In genomic region chr11:41842673-41843072, GRCh38 we compare ENCODE assay signal across 20 cellular contexts.
DNase-seq lines count a peak whose midpoint lies in the region; ATAC-seq and TF ChIP-seq lines count a peak whose summit lies in the region.
"Had no signal": no experiment of that assay in that cellular context is flagged by ENCODE, and none has a peak within 500 bp of the region (broad histone marks: within the 10 kb centered on the region; RNA-seq: fewer than 3 reads in every experiment).

No MANE protein-coding gene starts in this region.

- H3K9me3 ChIP-seq in PC-9 (ENCODE audit: insufficient read depth, low read depth) (no peaks in the 10 kb centered on the region; the same call in 1 of the 2 replicates), neuronal stem cell (replicated peaks in 1 of 2; ENCODE audit: control insufficient read depth in 2 of 2, insufficient read depth in 1 of 2, low read depth in 1 of 2, low read length in 2 of 2) (peaks cover 0 to 5% of the 10 kb centered on the region in 2 donors), Caco-2 (peaks cover 3% of the 10 kb centered on the region; the same call in 1 of the 2 replicates)
- H3K9me3 ChIP-seq: BE2C had no signal

- H2BK5ac ChIP-seq in neuronal stem cell (ENCODE audit: low read length): no peak overlapping the region

- DNase-seq in Right ventricle myocardium inferior (ENCODE audit: missing footprints): peak; percentile 14
- no peak for DNase-seq in left ventricle myocardium superior
- DNase-seq in PC-9: no peak
- no peak for DNase-seq in neuronal stem cell (ENCODE audit: low spot score)
- no peak for DNase-seq in Caco-2
- DNase-seq in activated T-cell treated with anti-CD3 and anti-CD28 coated beads, Interleukin-2, amount 50 U/mL, for 4 hours: no peak
- DNase-seq in GM20000 (ENCODE audit: low spot score): no peak
- DNase-seq: 8988T; ACHN; BE2C; C1 segment of cervical spinal cord; Calu3; CD4-positive, alpha-beta memory T cell; CD4-positive, CD25-positive, alpha-beta regulatory T cell; CD8-positive, alpha-beta memory T cell; COR-L47; DMS79 treated with DMSO at 0.1 percent for 48 hours; GF-D8 had no signal

- no peak overlapping the region for H3K9ac ChIP-seq in neuronal stem cell (ENCODE audit: low read depth, low read length, poor library complexity)
- H3K9ac ChIP-seq: BLaER1 had no signal

- H3K27ac Mint-ChIP-seq in Caco-2 (ENCODE audit: unreplicated experiment): no peak overlapping the region
- H3K27ac Mint-ChIP-seq: CD14-positive monocyte; CD4-positive, alpha-beta memory T cell; CD4-positive, CD25-positive, alpha-beta regulatory T cell; CD8-positive, alpha-beta memory T cell had no signal

- intact Hi-C loops in Right ventricle myocardium inferior (cut with DNase I): no loop called here
- intact Hi-C loops in left ventricle myocardium superior (cut with micrococcal nuclease): no loop called here
- intact Hi-C loops in PC-9 (cut with micrococcal nuclease; ENCODE audit: unreplicated experiment): no loop called here
- intact Hi-C loops in Caco-2 (cut with micrococcal nuclease; ENCODE audit: unreplicated experiment): no loop called here

- no peak for TF ChIP-seq CTCF in PC-9 (conservative IDR thresholded peaks at IDR 0.05)
- TF ChIP-seq CTCF in Caco-2 (IDR thresholded peaks at IDR 0.05; ENCODE audit: insufficient read depth in 1 of 2, low read depth in 1 of 2, low read length in 1 of 2, severe bottlenecking in 1 of 2, unreplicated experiment in 1 of 2): no peak
- TF ChIP-seq CTCF in GM20000 (IDR thresholded peaks at IDR 0.05; ENCODE audit: extremely low read depth, missing control alignments): no peak

- H3K9me2 ChIP-seq in PC-9 (ENCODE audit: insufficient read depth): no peaks in the 10 kb centered on the region

- no peaks in the 10 kb centered on the region for H3K27me3 ChIP-seq in PC-9 (ENCODE audit: insufficient read depth, low read depth)
- H3K27me3 ChIP-seq in neuronal stem cell (ENCODE audit: control insufficient read depth in 3 of 3, insufficient read depth in 3 of 3, low read depth in 1 of 3, low read length in 3 of 3): no peaks in the 10 kb centered on the region
- H3K27me3 ChIP-seq in Caco-2 (replicated peaks; ENCODE audit: control insufficient read depth, insufficient read depth, low read length): no peaks in the 10 kb centered on the region
- H3K27me3 ChIP-seq: BE2C, BLaER1 had no signal

- H3K4me3 ChIP-seq in PC-9: no peak overlapping the region
- H3K4me3 ChIP-seq in neuronal stem cell (ENCODE audit: low read length in 2 of 2): no peak overlapping the region
- no peak overlapping the region for H3K4me3 ChIP-seq in Caco-2 (ENCODE audit: low read depth, low read length)
- H3K4me3 ChIP-seq: BLaER1 had no signal

- H2BK12ac ChIP-seq in neuronal stem cell (ENCODE audit: low read length): no peak overlapping the region

- CTCF ChIA-PET in PC-9 (lab: Charles Lee): no interaction called here
- CTCF ChIA-PET in Caco-2 (lab: Charles Lee): interaction anchor here (0.6 kb wide), 1 partner anchor 19 kb away, joined by 3 read pairs; no protein-coding TSS in a partner anchor

- H3K4me3 Mint-ChIP-seq in Caco-2 (ENCODE audit: unreplicated experiment): no peak overlapping the region
- H3K4me3 Mint-ChIP-seq in activated T-cell treated with anti-CD3 and anti-CD28 coated beads, Interleukin-2, amount 50 U/mL, for 4 hours: no peak overlapping the region
- H3K4me3 Mint-ChIP-seq: CD14-positive monocyte; CD4-positive, alpha-beta memory T cell; CD4-positive, CD25-positive, alpha-beta regulatory T cell; CD8-positive, alpha-beta memory T cell had no signal

- H4K91ac ChIP-seq in neuronal stem cell (ENCODE audit: low read depth, low read length, poor library complexity): no peak overlapping the region

- POLR2A ChIA-PET in PC-9 (lab: Charles Lee; ENCODE audit: unreplicated experiment): no interaction called here
- POLR2A ChIA-PET in Caco-2 (lab: Charles Lee): no interaction called here

- peaks cover 12% of the 10 kb centered on the region for H3K9me3 Mint-ChIP-seq in Caco-2 (ENCODE audit: unreplicated experiment)
- peaks cover 19% of the 10 kb centered on the region for H3K9me3 Mint-ChIP-seq in activated T-cell treated with anti-CD3 and anti-CD28 coated beads, Interleukin-2, amount 50 U/mL, for 4 hours

- no peak overlapping the region for H2BK120ac ChIP-seq in neuronal stem cell (ENCODE audit: low read depth, low read length)

- H3K4me1 Mint-ChIP-seq in Caco-2 (ENCODE audit: low read depth, unreplicated experiment): no peaks in the 10 kb centered on the region
- H3K4me1 Mint-ChIP-seq in activated T-cell treated with anti-CD3 and anti-CD28 coated beads, Interleukin-2, amount 50 U/mL, for 4 hours (ENCODE audit: low read depth): no peaks in the 10 kb centered on the region
- H3K4me1 Mint-ChIP-seq: CD14-positive monocyte; CD4-positive, alpha-beta memory T cell; CD4-positive, CD25-positive, alpha-beta regulatory T cell; CD8-positive, alpha-beta memory T cell had no signal

- no peak overlapping the region for H2AK5ac ChIP-seq in neuronal stem cell (ENCODE audit: low read depth, low read length)

- H3K79me1 ChIP-seq in neuronal stem cell (ENCODE audit: low read depth, low read length): no peaks in the 10 kb centered on the region

- H3K36me3 ChIP-seq in PC-9 (ENCODE audit: low read depth) (no peaks in the 10 kb centered on the region), neuronal stem cell (replicated peaks in 1 of 2; ENCODE audit: control insufficient read depth in 2 of 2, insufficient read depth in 2 of 2, low read length in 2 of 2) (no peaks in the 10 kb centered on the region), Caco-2 (ENCODE audit: control insufficient read depth, insufficient read depth, low read length) (no peaks in the 10 kb centered on the region)
- H3K36me3 ChIP-seq: BE2C, BLaER1 had no signal

- no peaks in the 10 kb centered on the region for H3K79me2 ChIP-seq in PC-9 (ENCODE audit: low read depth)

- no peak overlapping the region for H2BK15ac ChIP-seq in neuronal stem cell (ENCODE audit: low read length)

- H2AFZ ChIP-seq in PC-9 (0 out of 2 replicates have a peak overlapping the region, but pooled peaks have one; percentile 26), neuronal stem cell (ENCODE audit: low read length) (no peak overlapping the region)

- peak overlapping the region; percentile 18 for H3K23ac ChIP-seq in neuronal stem cell (ENCODE audit: low read depth, low read length, poor library complexity)

- H3K4ac ChIP-seq in neuronal stem cell (ENCODE audit: low read length): no peak overlapping the region

- BruUV-seq in PC-9 (replicated peaks; lab: Mats Ljungman, UMichigan) (no TSS peak), Caco-2 (replicated peaks; lab: Mats Ljungman, UMichigan) (no TSS peak)

- H3K4me2 ChIP-seq in PC-9: no peak overlapping the region
- H3K4me2 ChIP-seq in neuronal stem cell (ENCODE audit: insufficient read depth, low read length, poor library complexity, severe bottlenecking): no peak overlapping the region
- H3K4me2 ChIP-seq: BLaER1 had no signal

- no peak overlapping the region for H3K14ac ChIP-seq in neuronal stem cell (ENCODE audit: low read length)

- H3K27ac ChIP-seq in PC-9 (no peak overlapping the region), neuronal stem cell (replicated peaks; ENCODE audit: low read length) (no peak overlapping the region)
- H3K27ac ChIP-seq: BLaER1 had no signal

- no peaks in the 10 kb centered on the region for H3K27me3 Mint-ChIP-seq in Caco-2 (ENCODE audit: insufficient read depth, unreplicated experiment)
- no peaks in the 10 kb centered on the region for H3K27me3 Mint-ChIP-seq in activated T-cell treated with anti-CD3 and anti-CD28 coated beads, Interleukin-2, amount 50 U/mL, for 4 hours (ENCODE audit: low read depth)
- H3K27me3 Mint-ChIP-seq: CD4-positive, alpha-beta memory T cell; CD4-positive, CD25-positive, alpha-beta regulatory T cell; CD8-positive, alpha-beta memory T cell had no signal

- H3K4me1 ChIP-seq in PC-9 (replicated peaks; ENCODE audit: insufficient read depth): no peaks in the 10 kb centered on the region
- no peaks in the 10 kb centered on the region for H3K4me1 ChIP-seq in neuronal stem cell (ENCODE audit: control insufficient read depth in 2 of 2, insufficient read depth in 1 of 2, low read depth in 1 of 2, low read length in 2 of 2)
- H3K4me1 ChIP-seq in Caco-2: no peaks in the 10 kb centered on the region
- H3K4me1 ChIP-seq: BE2C, BLaER1 had no signal

- H3K36me3 Mint-ChIP-seq in Caco-2 (ENCODE audit: insufficient read depth, unreplicated experiment): no peaks in the 10 kb centered on the region
- H3K36me3 Mint-ChIP-seq in activated T-cell treated with anti-CD3 and anti-CD28 coated beads, Interleukin-2, amount 50 U/mL, for 4 hours (ENCODE audit: insufficient read depth): no peaks in the 10 kb centered on the region
- H3K36me3 Mint-ChIP-seq: CD14-positive monocyte; CD4-positive, alpha-beta memory T cell; CD4-positive, CD25-positive, alpha-beta regulatory T cell had no signal

- no peak overlapping the region for H4K8ac ChIP-seq in neuronal stem cell (ENCODE audit: low read depth, low read length)

- H3K18ac ChIP-seq in neuronal stem cell (ENCODE audit: low read length): peak overlapping the region; percentile 67

- no CpG with 5 or more reads among the region's 8 CpGs for WGBS in neuronal stem cell (ENCODE audit: extremely low coverage in 2 of 2, insufficient read length in 2 of 2, insufficient replicate concordance in 1 of 2), 2 donors

- ATAC-seq in Right ventricle myocardium inferior: no peak
- no peak for ATAC-seq in left ventricle myocardium superior
- no peak for ATAC-seq in activated T-cell treated with anti-CD3 and anti-CD28 coated beads, Interleukin-2, amount 50 U/mL, for 4 hours

- H3F3A ChIP-seq in PC-9 (ENCODE audit: insufficient read depth, low read depth): no peaks in the 10 kb centered on the region

- H4K20me1 ChIP-seq in PC-9 (ENCODE audit: insufficient read depth): no peaks in the 10 kb centered on the region; the same call in 1 of the 2 replicates
- H4K20me1 ChIP-seq: BLaER1 had no signal
